In genomic region chr3:194095464-194095863, GRCh38 we compare ENCODE assay signal across 1 cellular context.
TF ChIP-seq lines count a peak whose summit lies in the region.

No MANE protein-coding gene starts in this region.

TF ChIP-seq in HCT116, 20 proteins besides CTCF, POLR2A, EP300 and RAD21 (continued from another document):
- TF ChIP-seq TCF7L2 (IDR thresholded peaks at IDR 0.05; ENCODE audit: borderline replicate concordance, extremely low read depth, insufficient read depth, insufficient read length), result no peak
- no peak for TF ChIP-seq CBX3 (IDR thresholded peaks at IDR 0.05; ENCODE audit: low read depth)
